ENCODE assay signal across 10 cellular contexts in the genomic region with DNA sequence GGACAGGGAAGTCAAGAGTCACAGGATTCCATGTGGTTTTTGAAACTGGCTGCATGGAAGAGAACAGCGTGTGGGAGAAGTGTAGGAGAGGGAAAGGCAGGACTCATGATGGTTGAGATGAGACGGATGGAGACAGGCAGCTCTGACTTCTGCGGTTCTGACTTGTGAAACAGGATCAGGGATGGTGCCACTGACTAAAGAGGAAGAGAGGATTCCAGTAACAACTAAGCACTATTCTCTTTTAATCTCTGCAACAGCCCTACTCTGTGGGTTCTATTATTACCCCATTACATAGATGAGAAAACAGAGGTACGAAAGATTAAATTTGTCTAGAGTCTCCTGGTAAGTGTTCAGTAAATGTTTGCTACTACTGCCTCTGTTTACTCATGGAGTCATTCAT.
DNase-seq lines count a peak whose midpoint lies in the region; ATAC-seq and TF ChIP-seq lines count a peak whose summit lies in the region.
"Had no signal": no experiment of that assay in that cellular context is flagged by ENCODE, and none has a peak within 500 bp of the region (broad histone marks: within the 10 kb centered on the region; RNA-seq: fewer than 3 reads in every experiment).

No MANE protein-coding gene starts in this region.

- H3K27ac ChIP-seq in OCI-LY3 (ENCODE audit: low read length): peak overlapping the region; percentile 65
- H3K27ac ChIP-seq in skeletal muscle tissue (ENCODE audit: low read depth, low read length): peak overlapping the region; percentile 59

- H3K27me3 ChIP-seq in OCI-LY3 (ENCODE audit: low read depth, low read length): peaks cover 27% of the 10 kb centered on the region
- no peaks in the 10 kb centered on the region for H3K27me3 ChIP-seq in skeletal muscle tissue (ENCODE audit: control insufficient read depth in 3 of 3, insufficient read depth in 3 of 3, low read length in 3 of 3)

- peak overlapping the region; percentile 93 for H3K4me2 ChIP-seq in OCI-LY3 (ENCODE audit: low read length)

- peaks cover 10% of the 10 kb centered on the region for H3K36me3 ChIP-seq in OCI-LY3 (replicated peaks; ENCODE audit: low read depth, low read length)
- H3K36me3 ChIP-seq in skeletal muscle tissue (ENCODE audit: control insufficient read depth in 3 of 3, insufficient read depth in 3 of 3, low read length in 3 of 3): no peaks in the 10 kb centered on the region

- DNase-seq in left lobe of liver (ENCODE audit: low spot score): no peak
- no peak for DNase-seq in NCI-H1092 (lab: John Stamatoyannopoulos, UW)
- DNase-seq in RPMI8226: no peak
- DNase-seq in NCI-H2029 treated with DMSO at 0.1 percent for 48 hours (lab: John Stamatoyannopoulos, UW): no peak
- DNase-seq: kidney glomerular epithelial cell, NCI-H187 had no signal

- H3K9ac ChIP-seq in OCI-LY3 (ENCODE audit: low read length) (peak overlapping the region; percentile 51; the same call in 1 of the 2 replicates), skeletal muscle tissue (ENCODE audit: low read depth in 1 of 3, low read length in 3 of 3) (no peak overlapping the region)

- H2AFZ ChIP-seq in OCI-LY3 (ENCODE audit: low read depth, low read length): no peak overlapping the region

- H3K4me3 ChIP-seq in OCI-LY3 (ENCODE audit: low read length) (peak overlapping the region; percentile 67), skeletal muscle tissue (ENCODE audit: low read length in 3 of 3) (no peak overlapping the region)

- peaks cover 43% of the 10 kb centered on the region for H3K4me1 ChIP-seq in OCI-LY3 (ENCODE audit: low read length)
- peaks cover 23 to 38% (median 30%) of the 10 kb centered on the region in 3 donors for H3K4me1 ChIP-seq in skeletal muscle tissue (ENCODE audit: control insufficient read depth in 3 of 3, insufficient read depth in 3 of 3, low read length in 3 of 3)

- peaks cover 9% of the 10 kb centered on the region for H4K20me1 ChIP-seq in OCI-LY3 (ENCODE audit: insufficient read depth, low read length)

- peak; percentile 57 for ATAC-seq in GM19025 (IDR thresholded peaks at IDR 0.05; ENCODE audit: low read depth, unreplicated experiment)
- ATAC-seq in HG02642 (IDR thresholded peaks at IDR 0.05; ENCODE audit: poor library complexity, unreplicated experiment): peak; percentile 49
- ATAC-seq in left lobe of liver: no peak

- H3K79me2 ChIP-seq in OCI-LY3 (ENCODE audit: low read length): no peaks in the 10 kb centered on the region

- H3K9me3 ChIP-seq in OCI-LY3 (ENCODE audit: insufficient read depth, low read length): no peaks in the 10 kb centered on the region
- no peaks in the 10 kb centered on the region for H3K9me3 ChIP-seq in skeletal muscle tissue (ENCODE audit: control insufficient read depth in 3 of 3, low read length in 3 of 3)

- no peak for TF ChIP-seq CTCF in OCI-LY3 (IDR thresholded peaks at IDR 0.05; ENCODE audit: low read depth, low read length)
